Comparison of ENCODE assay signal across 1 cellular context in the genomic region with DNA sequence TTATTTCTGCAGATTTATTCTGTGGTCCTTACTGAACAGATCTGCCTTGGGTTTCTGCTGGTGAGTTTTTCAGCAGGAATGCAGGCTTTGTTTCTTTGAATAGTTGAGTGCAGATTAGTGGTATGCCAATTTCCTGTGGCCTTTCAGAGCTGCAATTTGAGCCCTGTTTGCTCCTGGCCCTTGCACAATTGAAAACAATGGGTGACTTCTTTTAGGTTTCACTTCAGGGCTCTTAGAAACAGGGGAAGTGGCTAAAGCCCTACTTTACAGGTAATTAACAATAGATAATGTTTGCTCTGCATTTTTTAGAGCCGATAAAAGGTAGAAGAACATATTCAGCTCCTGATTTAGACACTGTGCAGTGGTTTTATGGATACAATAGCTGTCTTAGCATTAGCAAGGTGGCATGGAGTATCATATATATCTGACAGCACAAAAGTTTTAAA.
TF ChIP-seq lines count a peak whose summit lies in the region.

No MANE protein-coding gene starts in this region.

TF ChIP-seq in SK-N-SH, 30 proteins besides CTCF, POLR2A, EP300 and RAD21 (continued from another document):
- TF ChIP-seq, protein P1, sequence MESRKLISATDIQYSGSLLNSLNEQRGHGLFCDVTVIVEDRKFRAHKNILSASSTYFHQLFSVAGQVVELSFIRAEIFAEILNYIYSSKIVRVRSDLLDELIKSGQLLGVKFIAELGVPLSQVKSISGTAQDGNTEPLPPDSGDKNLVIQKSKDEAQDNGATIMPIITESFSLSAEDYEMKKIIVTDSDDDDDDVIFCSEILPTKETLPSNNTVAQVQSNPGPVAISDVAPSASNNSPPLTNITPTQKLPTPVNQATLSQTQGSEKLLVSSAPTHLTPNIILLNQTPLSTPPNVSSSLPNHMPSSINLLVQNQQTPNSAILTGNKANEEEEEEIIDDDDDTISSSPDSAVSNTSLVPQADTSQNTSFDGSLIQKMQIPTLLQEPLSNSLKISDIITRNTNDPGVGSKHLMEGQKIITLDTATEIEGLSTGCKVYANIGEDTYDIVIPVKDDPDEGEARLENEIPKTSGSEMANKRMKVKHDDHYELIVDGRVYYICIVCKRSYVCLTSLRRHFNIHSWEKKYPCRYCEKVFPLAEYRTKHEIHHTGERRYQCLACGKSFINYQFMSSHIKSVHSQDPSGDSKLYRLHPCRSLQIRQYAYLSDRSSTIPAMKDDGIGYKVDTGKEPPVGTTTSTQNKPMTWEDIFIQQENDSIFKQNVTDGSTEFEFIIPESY (IDR thresholded peaks at IDR 0.05; ENCODE audit: borderline replicate concordance, low read depth), result peak; percentile 57; the same call in 1 of the 2 replicates
- TF ChIP-seq NFIC (IDR thresholded peaks at IDR 0.05; ENCODE audit: borderline replicate concordance) (peak; percentile 78; the same call in 1 of the 2 replicates), TEAD4 (IDR thresholded peaks at IDR 0.05; ENCODE audit: borderline replicate concordance, insufficient read depth) (peak; percentile 92), RXRA (IDR thresholded peaks at IDR 0.05; ENCODE audit: borderline replicate concordance, low read depth) (peak; percentile 52; the same call in 1 of the 2 replicates)
- TF ChIP-seq, protein P2, sequence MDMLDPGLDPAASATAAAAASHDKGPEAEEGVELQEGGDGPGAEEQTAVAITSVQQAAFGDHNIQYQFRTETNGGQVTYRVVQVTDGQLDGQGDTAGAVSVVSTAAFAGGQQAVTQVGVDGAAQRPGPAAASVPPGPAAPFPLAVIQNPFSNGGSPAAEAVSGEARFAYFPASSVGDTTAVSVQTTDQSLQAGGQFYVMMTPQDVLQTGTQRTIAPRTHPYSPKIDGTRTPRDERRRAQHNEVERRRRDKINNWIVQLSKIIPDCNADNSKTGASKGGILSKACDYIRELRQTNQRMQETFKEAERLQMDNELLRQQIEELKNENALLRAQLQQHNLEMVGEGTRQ (IDR thresholded peaks at IDR 0.05; ENCODE audit: borderline replicate concordance, low read depth, low read length), result no peak
- TF ChIP-seq, protein P3, sequence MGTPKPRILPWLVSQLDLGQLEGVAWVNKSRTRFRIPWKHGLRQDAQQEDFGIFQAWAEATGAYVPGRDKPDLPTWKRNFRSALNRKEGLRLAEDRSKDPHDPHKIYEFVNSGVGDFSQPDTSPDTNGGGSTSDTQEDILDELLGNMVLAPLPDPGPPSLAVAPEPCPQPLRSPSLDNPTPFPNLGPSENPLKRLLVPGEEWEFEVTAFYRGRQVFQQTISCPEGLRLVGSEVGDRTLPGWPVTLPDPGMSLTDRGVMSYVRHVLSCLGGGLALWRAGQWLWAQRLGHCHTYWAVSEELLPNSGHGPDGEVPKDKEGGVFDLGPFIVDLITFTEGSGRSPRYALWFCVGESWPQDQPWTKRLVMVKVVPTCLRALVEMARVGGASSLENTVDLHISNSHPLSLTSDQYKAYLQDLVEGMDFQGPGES (IDR thresholded peaks at IDR 0.05; ENCODE audit: low read depth, low read length), result no peak
- TF ChIP-seq, protein P4, sequence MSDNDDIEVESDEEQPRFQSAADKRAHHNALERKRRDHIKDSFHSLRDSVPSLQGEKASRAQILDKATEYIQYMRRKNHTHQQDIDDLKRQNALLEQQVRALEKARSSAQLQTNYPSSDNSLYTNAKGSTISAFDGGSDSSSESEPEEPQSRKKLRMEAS (IDR thresholded peaks at IDR 0.05; ENCODE audit: low read depth), result peak; percentile 34; the same call in 1 of the 2 replicates
